22 cellular contexts compared by ENCODE assay signal in genomic region chr13:40371531-40372125, GRCh38.
DNase-seq lines count a peak whose midpoint lies in the region; ATAC-seq lines count a peak whose summit lies in the region.
"Had no signal": no experiment of that assay in that cellular context is flagged by ENCODE, and none has a peak within 500 bp of the region (broad histone marks: within the 10 kb centered on the region; RNA-seq: fewer than 3 reads in every experiment).

No MANE protein-coding gene starts in this region.

- peaks cover 39% of the 10 kb centered on the region for H3K4me1 Mint-ChIP-seq in activated CD4-positive, alpha-beta T cell treated with anti-CD3 and anti-CD28 coated beads, Interleukin-2, amount 10 ng/mL, durations not matched to agents 24 days and 14 days
- H3K4me1 Mint-ChIP-seq in naive B cell: peaks cover 33 to 59% (median 51%) of the 10 kb centered on the region in 3 donors

- no peaks in the 10 kb centered on the region for H3K27me3 Mint-ChIP-seq in activated CD4-positive, alpha-beta T cell treated with anti-CD3 and anti-CD28 coated beads, Interleukin-2, amount 10 ng/mL, durations not matched to agents 24 days and 14 days
- no peaks in the 10 kb centered on the region for H3K27me3 Mint-ChIP-seq in naive B cell
- H3K27me3 Mint-ChIP-seq: T-cell had no signal

- peak overlapping the region; percentile 62 for H3K4me3 Mint-ChIP-seq in activated CD4-positive, alpha-beta T cell treated with anti-CD3 and anti-CD28 coated beads, Interleukin-2, amount 10 ng/mL, durations not matched to agents 24 days and 14 days
- H3K4me3 Mint-ChIP-seq in naive B cell: peak overlapping the region in 1 of 8 donors; percentile 21

- intact Hi-C loops in activated CD4-positive, alpha-beta T cell treated with anti-CD3 and anti-CD28 coated beads, Interleukin-2, amount 10 ng/mL, durations not matched to agents 24 days and 14 days (cut with micrococcal nuclease): loop anchor here (2.0 to 5.0 kb wide), 5 partner anchors 17 to 594 kb away; no protein-coding TSS in a partner anchor

- H3K27ac Mint-ChIP-seq in activated CD4-positive, alpha-beta T cell treated with anti-CD3 and anti-CD28 coated beads, Interleukin-2, amount 10 ng/mL, durations not matched to agents 24 days and 14 days: peak overlapping the region; percentile 54
- peak overlapping the region in 4 of 6 donors; percentile 9 to 93 (median 65) for H3K27ac Mint-ChIP-seq in naive B cell

- peaks cover 5% of the 10 kb centered on the region for H3K9me3 Mint-ChIP-seq in activated CD4-positive, alpha-beta T cell treated with anti-CD3 and anti-CD28 coated beads, Interleukin-2, amount 10 ng/mL, durations not matched to agents 24 days and 14 days
- H3K9me3 Mint-ChIP-seq in naive B cell: peaks cover 0 to 4% (median 0%) of the 10 kb centered on the region in 7 donors

- no peak for DNase-seq in activated CD4-positive, alpha-beta T cell treated with anti-CD3 and anti-CD28 coated beads, Interleukin-2, amount 10 ng/mL, durations not matched to agents 24 days and 14 days
- DNase-seq in activated CD4-positive, alpha-beta T cell treated with anti-CD3 and anti-CD28 coated beads, Interleukin-2, amount 50 U/mL, for 1 hour: no peak
- DNase-seq in DMS 273 treated with DMSO at 0.1 percent for 48 hours (lab: John Stamatoyannopoulos, UW) (peak; percentile 14), NCI-H1694 treated with DMSO at 0.1 percent for 48 hours (lab: John Stamatoyannopoulos, UW) (peak; percentile 97), naive B cell (no peak)
- DNase-seq: activated gamma-delta T cell treated with Interleukin-2 at 50 U/mL for 16 hours; aorta; central memory CD4-positive, alpha-beta T cell; dorsolateral prefrontal cortex; H7; Karpas-422; kidney; NCI-H1417 treated with DMSO at 0.1 percent for 48 hours; NCI-H526; OCI-M1; ovary; right cardiac atrium; SHP77; T-cell had no signal

- no peak for ATAC-seq in naive B cell (ENCODE audit: low read depth in 2 of 2)
- ATAC-seq in GM21723 (IDR thresholded peaks at IDR 0.05; ENCODE audit: unreplicated experiment): no peak
- no peak for ATAC-seq in HG03354 (IDR thresholded peaks at IDR 0.05; ENCODE audit: poor library complexity, severe bottlenecking, unreplicated experiment)
- ATAC-seq in GM18511 (IDR thresholded peaks at IDR 0.05; ENCODE audit: unreplicated experiment): no peak
- ATAC-seq: right cardiac atrium, T-cell had no signal

- peaks cover 10% of the 10 kb centered on the region for H3K36me3 Mint-ChIP-seq in activated CD4-positive, alpha-beta T cell treated with anti-CD3 and anti-CD28 coated beads, Interleukin-2, amount 10 ng/mL, durations not matched to agents 24 days and 14 days (ENCODE audit: low read depth)
- H3K36me3 Mint-ChIP-seq in naive B cell: no peaks in the 10 kb centered on the region
- H3K36me3 Mint-ChIP-seq: T-cell had no signal

Comparison
In these comparisons a context has a peak if more than half of its experiments do, and no peak if none do; other contexts are left out.
1. DNase-seq: peak in DMS 273 treated with DMSO at 0.1 percent for 48 hours (single experiment) and NCI-H1694 treated with DMSO at 0.1 percent for 48 hours (single experiment); none in activated CD4-positive, alpha-beta T cell treated with anti-CD3 and anti-CD28 coated beads, Interleukin-2, amount 10 ng/mL, durations not matched to agents 24 days and 14 days (single experiment), activated CD4-positive, alpha-beta T cell treated with anti-CD3 and anti-CD28 coated beads, Interleukin-2, amount 50 U/mL, for 1 hour (single experiment) and naive B cell (single experiment).